Comparison of ENCODE assay signal across 25 cellular contexts in genomic region chr1:234900601-234901000, GRCh38.
"Had no signal": no experiment of that assay in that cellular context is flagged by ENCODE, and none has a peak within 500 bp of the region (broad histone marks: within the 10 kb centered on the region; RNA-seq: fewer than 3 reads in every experiment).

No MANE protein-coding gene starts in this region.

- H3K4me3 ChIP-seq: body of pancreas, cardiac muscle cell, hepatocyte, pancreas, spleen had no signal

- ATAC-seq: activated CD8-positive, alpha-beta T cell treated with anti-CD3 and anti-CD28 coated beads, Interleukin-2, amount 10 ng/mL, durations not matched to agents 7 days and 5 days; body of pancreas; foreskin keratinocyte; left ventricle myocardium superior; natural killer cell treated with Interleukin-12 subunit alpha and Interleukin-12 subunit beta and Interleukin-15 and Interleukin-18, amount 100 ng/mL, for 72 hours; pancreas; sciatic nerve; stimulated activated naive CD8-positive, alpha-beta T cell treated with anti-CD3 and anti-CD28 coated beads, Interleukin-15, Interleukin-2, amounts not matched to agents 100 U/mL and 50 U/mL, for 24 hours had no signal

- H3K9me3 ChIP-seq: body of pancreas, pancreas, spleen had no signal

- H3K27ac ChIP-seq: body of pancreas, cardiac muscle cell, foreskin keratinocyte, pancreas, spleen, WERI-Rb-1 had no signal

- FAIRE-seq: endometrium, pancreas, TTC549 had no signal

- H3K4me2 ChIP-seq: hepatocyte had no signal

- DNase-seq: activated CD4-positive, alpha-beta T cell treated with anti-CD3 and anti-CD28 coated beads, Interleukin-2, amount 50 U/mL, for 1 hour; activated CD4-positive, CD25-positive, alpha-beta regulatory T cell treated with anti-CD3 and anti-CD28 coated beads, Interleukin-2, amount 50 U/mL, for 72 hours; activated CD8-positive, alpha-beta T cell treated with anti-CD3 and anti-CD28 coated beads, Interleukin-2, amount 10 ng/mL, durations not matched to agents 7 days and 5 days; activated gamma-delta T cell treated with Interleukin-2 at 50 U/mL for 16 hours; activated T-cell treated with anti-CD3 and anti-CD28 coated beads, Interleukin-2, amount 50 U/mL, for 1 hour; anterior cingulate cortex; body of pancreas; effector CD4-positive, alpha-beta T cell; erythroblast; foreskin keratinocyte; kidney glomerular epithelial cell; left ventricle myocardium superior; mammary epithelial cell; midbrain; pancreas; spleen; stimulated activated CD4-positive, alpha-beta T cell treated with anti-CD3 and anti-CD28 coated beads, Interleukin-4, amount 100 ng/mL, for 24 hours; stimulated activated naive CD8-positive, alpha-beta T cell treated with anti-CD3 and anti-CD28 coated beads, Interleukin-15, Interleukin-2, amounts not matched to agents 100 U/mL and 50 U/mL, for 24 hours; WERI-Rb-1 had no signal

- H3K4me1 ChIP-seq: foreskin keratinocyte had no signal

- H3K27me3 ChIP-seq: body of pancreas, cardiac muscle cell, foreskin keratinocyte, hepatocyte, pancreas, spleen had no signal

- H3K36me3 ChIP-seq: cardiac muscle cell, pancreas, spleen, WERI-Rb-1 had no signal

- H3K79me2 ChIP-seq: hepatocyte had no signal

- H2AFZ ChIP-seq: hepatocyte had no signal
